In genomic region chr11:129831227-129831626, GRCh38 we compare ENCODE assay signal across 5 cellular contexts. TPM values are rescaled to one million over a fixed set of nuclear protein-coding genes. Genes with fewer than 3 reads are reported as not detected.
"Had no signal": no experiment of that assay in that cellular context is flagged by ENCODE, and none has a peak within 500 bp of the region (broad histone marks: within the 10 kb centered on the region; RNA-seq: fewer than 3 reads in every experiment).

No MANE protein-coding gene starts in this region.

RNA-seq across cellular contexts. Expression of gene TMEM45B, which starts 15.6 kb away (rescaled TPM):
- total RNA-seq: osteoblast, psoas muscle, skeletal muscle tissue, subcutaneous adipose tissue, tibial nerve had no signal
